35 cellular contexts compared by ENCODE assay signal in genomic region chr3:58377750-58378149, GRCh38.
"Had no signal": no experiment of that assay in that cellular context is flagged by ENCODE, and none has a peak within 500 bp of the region (broad histone marks: within the 10 kb centered on the region; RNA-seq: fewer than 3 reads in every experiment).

No MANE protein-coding gene starts in this region.

- H3K27ac ChIP-seq: breast epithelium, parathyroid adenoma, psoas muscle, right atrium auricular region, tibial nerve, VCaP had no signal

- H3K4me3 Mint-ChIP-seq: activated CD4-positive, alpha-beta T cell treated with anti-CD3 and anti-CD28 coated beads, Interleukin-2, amount 10 ng/mL, durations not matched to agents 24 days and 14 days; activated CD8-positive, alpha-beta T cell treated with anti-CD3 and anti-CD28 coated beads for 36 hours; activated naive CD4-positive, alpha-beta T cell treated with anti-CD3 and anti-CD28 coated beads, Interleukin-2, amount 50 U/mL, for 24 hours; activated naive CD8-positive, alpha-beta T cell treated with anti-CD3 and anti-CD28 coated beads, Interleukin-2, amount 50 U/mL, for 24 hours; activated T-cell treated with anti-CD3 and anti-CD28 coated beads, Interleukin-2, amount 50 U/mL, for 4 hours; activated T-helper 17 cell treated with anti-CD3 and anti-CD28 coated beads, Interleukin-2, amount 50 U/mL, for 72 hours; central memory CD8-positive, alpha-beta T cell; mesothelial cell of epicardium; naive thymus-derived CD4-positive, alpha-beta T cell; neural crest cell; T-helper 1 cell treated with Interleukin-12 subunit alpha and Interleukin-12 subunit beta and Interleukin-4 antibody, amounts not matched to agents 30 μg/mL and 1 μg/mL, for 36 hours had no signal

- H3K4me3 ChIP-seq: breast epithelium, psoas muscle, right atrium auricular region, smooth muscle cell, tibial nerve had no signal

- DNase-seq: activated CD4-positive, alpha-beta T cell treated with anti-CD3 and anti-CD28 coated beads, Interleukin-2, amount 10 ng/mL, durations not matched to agents 24 days and 14 days; activated CD4-positive, CD25-positive, alpha-beta regulatory T cell treated with anti-CD3 and anti-CD28 coated beads, Interleukin-2, amount 50 U/mL, for 72 hours; activated CD8-positive, alpha-beta T cell treated with anti-CD3 and anti-CD28 coated beads for 36 hours; activated naive CD8-positive, alpha-beta T cell treated with anti-CD3 and anti-CD28 coated beads, Interleukin-2, amount 50 U/mL, for 24 hours; activated T-cell treated with anti-CD3 and anti-CD28 coated beads, Interleukin-2, amount 50 U/mL, for 4 hours; amygdala; dermis blood vessel endothelial cell; effector CD8-positive, alpha-beta T cell; erythroblast; foreskin fibroblast; head of caudate nucleus; hippocampal formation; left cardiac atrium; mammary epithelial cell; naive thymus-derived CD4-positive, alpha-beta T cell; occipital lobe; psoas muscle; stimulated activated CD4-positive, alpha-beta T cell treated with anti-CD3 and anti-CD28 coated beads, Interleukin-1b, Interleukin-23, amount 100 ng/mL, for 48 hours; stimulated activated CD4-positive, alpha-beta T cell treated with anti-CD3 and anti-CD28 coated beads, Interleukin-4, amount 100 ng/mL, for 4 hours; stimulated activated CD8-positive, alpha-beta memory T cell treated with anti-CD3 and anti-CD28 coated beads, Interleukin-4, amount 100 ng/mL, for 48 hours; stimulated activated naive CD4-positive, alpha-beta T cell; SW 1271; T-helper 9 cell had no signal

- H3K27me3 Mint-ChIP-seq: activated CD4-positive, alpha-beta T cell treated with anti-CD3 and anti-CD28 coated beads, Interleukin-2, amount 10 ng/mL, durations not matched to agents 24 days and 14 days; activated CD8-positive, alpha-beta T cell treated with anti-CD3 and anti-CD28 coated beads for 36 hours; activated naive CD4-positive, alpha-beta T cell treated with anti-CD3 and anti-CD28 coated beads, Interleukin-2, amount 50 U/mL, for 24 hours; activated naive CD8-positive, alpha-beta T cell treated with anti-CD3 and anti-CD28 coated beads, Interleukin-2, amount 50 U/mL, for 24 hours; activated T-helper 17 cell treated with anti-CD3 and anti-CD28 coated beads, Interleukin-2, amount 50 U/mL, for 72 hours; central memory CD8-positive, alpha-beta T cell; naive thymus-derived CD4-positive, alpha-beta T cell had no signal

- H3K36me3 ChIP-seq: breast epithelium, tibial nerve had no signal

- H3K4me1 Mint-ChIP-seq: activated naive CD4-positive, alpha-beta T cell treated with anti-CD3 and anti-CD28 coated beads, Interleukin-2, amount 50 U/mL, for 24 hours; activated T-helper 17 cell treated with anti-CD3 and anti-CD28 coated beads, Interleukin-2, amount 50 U/mL, for 72 hours; central memory CD8-positive, alpha-beta T cell; mesothelial cell of epicardium had no signal

- H3K9me3 ChIP-seq: breast epithelium, psoas muscle, right atrium auricular region, tibial nerve had no signal

- ATAC-seq: activated CD8-positive, alpha-beta T cell treated with anti-CD3 and anti-CD28 coated beads for 36 hours; activated naive CD8-positive, alpha-beta T cell treated with anti-CD3 and anti-CD28 coated beads, Interleukin-2, amount 50 U/mL, for 24 hours; activated T-cell treated with anti-CD3 and anti-CD28 coated beads, Interleukin-2, amount 50 U/mL, for 4 hours; activated T-helper 17 cell treated with anti-CD3 and anti-CD28 coated beads, Interleukin-2, amount 50 U/mL, for 72 hours; left cardiac atrium; naive thymus-derived CD4-positive, alpha-beta T cell; psoas muscle had no signal

- H3K36me3 Mint-ChIP-seq: mesothelial cell of epicardium had no signal

- H3K27ac Mint-ChIP-seq: activated CD4-positive, alpha-beta T cell treated with anti-CD3 and anti-CD28 coated beads, Interleukin-2, amount 10 ng/mL, durations not matched to agents 24 days and 14 days; activated CD8-positive, alpha-beta T cell treated with anti-CD3 and anti-CD28 coated beads for 36 hours; activated naive CD4-positive, alpha-beta T cell treated with anti-CD3 and anti-CD28 coated beads, Interleukin-2, amount 50 U/mL, for 24 hours; activated naive CD8-positive, alpha-beta T cell treated with anti-CD3 and anti-CD28 coated beads, Interleukin-2, amount 50 U/mL, for 24 hours; activated T-helper 17 cell treated with anti-CD3 and anti-CD28 coated beads, Interleukin-2, amount 50 U/mL, for 72 hours; mesothelial cell of epicardium; naive thymus-derived CD4-positive, alpha-beta T cell; T-helper 1 cell treated with Interleukin-12 subunit alpha and Interleukin-12 subunit beta and Interleukin-4 antibody, amounts not matched to agents 30 μg/mL and 1 μg/mL, for 36 hours had no signal

- H3K4me2 ChIP-seq: smooth muscle cell had no signal

- H2AFZ ChIP-seq: parathyroid adenoma had no signal

- H3K4me1 ChIP-seq: breast epithelium, psoas muscle, right atrium auricular region had no signal

- H3K27me3 ChIP-seq: breast epithelium, right atrium auricular region, tibial nerve had no signal

- H3K9ac ChIP-seq: parathyroid adenoma had no signal

- H3K9me3 Mint-ChIP-seq: activated CD4-positive, alpha-beta T cell treated with anti-CD3 and anti-CD28 coated beads, Interleukin-2, amount 10 ng/mL, durations not matched to agents 24 days and 14 days; activated CD8-positive, alpha-beta T cell treated with anti-CD3 and anti-CD28 coated beads for 36 hours; activated naive CD4-positive, alpha-beta T cell treated with anti-CD3 and anti-CD28 coated beads, Interleukin-2, amount 50 U/mL, for 24 hours; activated naive CD8-positive, alpha-beta T cell treated with anti-CD3 and anti-CD28 coated beads, Interleukin-2, amount 50 U/mL, for 24 hours; activated T-cell treated with anti-CD3 and anti-CD28 coated beads, Interleukin-2, amount 50 U/mL, for 4 hours; activated T-helper 17 cell treated with anti-CD3 and anti-CD28 coated beads, Interleukin-2, amount 50 U/mL, for 72 hours; central memory CD8-positive, alpha-beta T cell; mesothelial cell of epicardium; naive thymus-derived CD4-positive, alpha-beta T cell; neural crest cell; T-helper 1 cell treated with Interleukin-12 subunit alpha and Interleukin-12 subunit beta and Interleukin-4 antibody, amounts not matched to agents 30 μg/mL and 1 μg/mL, for 36 hours had no signal
